ENCODE assay signal across 8 cellular contexts in genomic region chr3:13895155-13896105, GRCh38. TPM values are rescaled to one million over a fixed set of nuclear protein-coding genes. Genes with fewer than 3 reads are reported as not detected.
DNase-seq lines count a peak whose midpoint lies in the region; ATAC-seq and TF ChIP-seq lines count a peak whose summit lies in the region.

No MANE protein-coding gene starts in this region.

- DNase-seq in CD14-positive monocyte (ENCODE audit: low spot score) = peak; percentile 83
- DNase-seq in OCI-M1 (lab: John Stamatoyannopoulos, UW) = peak; percentile 75
- DNase-seq in fibroblast of lung (ENCODE audit: low read depth in 2 of 2) = peak; percentile 78 to 80
- DNase-seq in naive thymus-derived CD4-positive, alpha-beta T cell = peak; percentile 85 to 95 (median 93)
- peak; percentile 93 for DNase-seq in stimulated activated CD8-positive, alpha-beta memory T cell treated with anti-CD3 and anti-CD28 coated beads, Interleukin-7, amount 100 ng/mL, for 48 hours (ENCODE audit: extremely low read depth in 1 of 2, low read depth in 1 of 2)

- peak overlapping the region; percentile 37 for H3K9ac ChIP-seq in fibroblast of lung (ENCODE audit: insufficient read depth, low read length)

- H3K4me3 Mint-ChIP-seq in CD14-positive monocyte = peak overlapping the region; percentile 90 to 95
- H3K4me3 Mint-ChIP-seq in activated T-helper 17 cell treated with anti-CD3 and anti-CD28 coated beads, Interleukin-2, amount 50 U/mL, for 72 hours = peak overlapping the region; percentile 96
- H3K4me3 Mint-ChIP-seq in naive thymus-derived CD4-positive, alpha-beta T cell = peak overlapping the region; percentile 67 to 94 (median 90)

- peak overlapping the region; percentile 67 for H2AFZ ChIP-seq in fibroblast of lung (ENCODE audit: low read length)

- CTCF ChIA-PET in naive thymus-derived CD4-positive, alpha-beta T cell (lab: Charles Lee) = interaction anchor here (0.6 to 5.6 kb wide), 14 partner anchors 10 to 756 kb away, joined by 3 to 26 read pairs (median 6); partner anchors contain the start of gene WNT7A

- POLR2A ChIA-PET in naive thymus-derived CD4-positive, alpha-beta T cell (lab: Charles Lee) = interaction anchor here (0.8 to 2.9 kb wide), 10 partner anchors 9 to 985 kb away, joined by 3 to 13 read pairs (median 4); partner anchors contain the start of genes CHCHD4, LSM3, TMEM43 and XPC

- intact Hi-C loops in CD14-positive monocyte (cut with micrococcal nuclease) = loop anchor here (5.0 to 10.0 kb wide), 3 partner anchors 227 to 579 kb away; partner anchors contain the start of genes CHCHD4 (in 2 of the 2) and TMEM43 (in 1 of the 2)
- intact Hi-C loops in naive thymus-derived CD4-positive, alpha-beta T cell (cut with micrococcal nuclease) = loop anchor here (1.0 to 10.0 kb wide), 23 partner anchors 15 to 1309 kb away; partner anchors contain the start of genes CCDC174 (in 2 of the 2), CHCHD4 (in 2 of the 2), LSM3 (in 2 of the 2) and SLC6A6 (in 2 of the 2)

- TF ChIP-seq CTCF in CD14-positive monocyte (IDR thresholded peaks at IDR 0.05) (no peak), fibroblast of lung (conservative IDR thresholded peaks at IDR 0.05 in 1 of 2, IDR thresholded peaks at IDR 0.05 in 1 of 2; ENCODE audit: low read depth in 1 of 2, low read length in 2 of 2) (no peak)

- H3K27ac ChIP-seq in fibroblast of lung (ENCODE audit: insufficient read depth, low read length) = peak overlapping the region; percentile 27
- H3K27ac ChIP-seq in naive thymus-derived CD4-positive, alpha-beta T cell (ENCODE audit: low read depth, low read length) = peak overlapping the region; percentile 94

- H3K27me3 Mint-ChIP-seq in CD14-positive monocyte (ENCODE audit: low read depth in 3 of 3) = peaks cover 21 to 32% (median 27%) of the 10 kb centered on the region in 3 donors
- no peaks in the 10 kb centered on the region for H3K27me3 Mint-ChIP-seq in activated T-helper 17 cell treated with anti-CD3 and anti-CD28 coated beads, Interleukin-2, amount 50 U/mL, for 72 hours
- H3K27me3 Mint-ChIP-seq in naive thymus-derived CD4-positive, alpha-beta T cell = peaks cover 0 to 9% (median 0%) of the 10 kb centered on the region in 5 donors

- H3K36me3 Mint-ChIP-seq in CD14-positive monocyte = no peaks in the 10 kb centered on the region
- H3K36me3 Mint-ChIP-seq in activated T-helper 17 cell treated with anti-CD3 and anti-CD28 coated beads, Interleukin-2, amount 50 U/mL, for 72 hours (ENCODE audit: low read depth) = no peaks in the 10 kb centered on the region
- H3K36me3 Mint-ChIP-seq in naive thymus-derived CD4-positive, alpha-beta T cell = peaks cover 11 to 30% (median 13%) of the 10 kb centered on the region in 5 donors

- peaks cover 10 to 33% (median 26%) of the 10 kb centered on the region in 7 donors for H3K9me3 Mint-ChIP-seq in CD14-positive monocyte
- peaks cover 10% of the 10 kb centered on the region for H3K9me3 Mint-ChIP-seq in activated T-helper 17 cell treated with anti-CD3 and anti-CD28 coated beads, Interleukin-2, amount 50 U/mL, for 72 hours
- peaks cover 7 to 57% (median 18%) of the 10 kb centered on the region in 11 donors for H3K9me3 Mint-ChIP-seq in naive thymus-derived CD4-positive, alpha-beta T cell

- peak overlapping the region; percentile 54 to 66 (median 63) for H3K4me3 ChIP-seq in fibroblast of lung (replicated peaks in 1 of 4; ENCODE audit: control extremely low read depth in 1 of 4, insufficient read depth in 1 of 4, low read depth in 3 of 4, low read length in 4 of 4)
- peak overlapping the region; percentile 84 for H3K4me3 ChIP-seq in naive thymus-derived CD4-positive, alpha-beta T cell (ENCODE audit: low read length)

- H3K9me3 ChIP-seq in fibroblast of lung (ENCODE audit: control insufficient read depth, insufficient read depth, low read depth, low read length) = no peaks in the 10 kb centered on the region
- peaks cover 0 to 29% (median 8%) of the 10 kb centered on the region in 3 experiments for H3K9me3 ChIP-seq in naive thymus-derived CD4-positive, alpha-beta T cell (ENCODE audit: control insufficient read depth in 2 of 3, low read length in 3 of 3)

- peak overlapping the region; percentile 57 to 86 (median 84) for H3K27ac Mint-ChIP-seq in CD14-positive monocyte
- peak overlapping the region; percentile 97 for H3K27ac Mint-ChIP-seq in activated T-helper 17 cell treated with anti-CD3 and anti-CD28 coated beads, Interleukin-2, amount 50 U/mL, for 72 hours
- H3K27ac Mint-ChIP-seq in naive thymus-derived CD4-positive, alpha-beta T cell = peak overlapping the region; percentile 79 to 95 (median 88)

- H3K4me1 ChIP-seq in fibroblast of lung (ENCODE audit: control insufficient read depth, extremely low read depth, insufficient read depth, low read length) = no peaks in the 10 kb centered on the region
- H3K4me1 ChIP-seq in naive thymus-derived CD4-positive, alpha-beta T cell (ENCODE audit: control insufficient read depth in 2 of 2, insufficient read depth in 2 of 2, low read length in 2 of 2) = peaks cover 26 to 31% of the 10 kb centered on the region in 2 donors

- ATAC-seq in GM19397 (IDR thresholded peaks at IDR 0.05; ENCODE audit: unreplicated experiment) = peak; percentile 99
- peak; percentile 99 for ATAC-seq in HG03521 (IDR thresholded peaks at IDR 0.05; ENCODE audit: unreplicated experiment)
- peak; percentile 98 for ATAC-seq in activated T-helper 17 cell treated with anti-CD3 and anti-CD28 coated beads, Interleukin-2, amount 50 U/mL, for 72 hours (replicated peaks)
- peak; percentile 97 for ATAC-seq in naive thymus-derived CD4-positive, alpha-beta T cell

- no peaks in the 10 kb centered on the region for H4K20me1 ChIP-seq in fibroblast of lung (ENCODE audit: control insufficient read depth, extremely low read depth, insufficient read depth, low read length)

- no peaks in the 10 kb centered on the region for H3K36me3 ChIP-seq in fibroblast of lung (ENCODE audit: control insufficient read depth, insufficient read depth, low read length)
- no peaks in the 10 kb centered on the region for H3K36me3 ChIP-seq in naive thymus-derived CD4-positive, alpha-beta T cell (ENCODE audit: control insufficient read depth in 2 of 3, insufficient read depth in 3 of 3, low read length in 3 of 3)

- peak overlapping the region; percentile 95 for H3K4me2 ChIP-seq in fibroblast of lung (ENCODE audit: extremely low read depth, insufficient read depth, low read length)

- H3K79me2 ChIP-seq in fibroblast of lung (ENCODE audit: control insufficient read depth, insufficient read depth, low read length) = no peaks in the 10 kb centered on the region

- peaks cover 23% of the 10 kb centered on the region for H3K4me1 Mint-ChIP-seq in CD14-positive monocyte
- peaks cover 16% of the 10 kb centered on the region for H3K4me1 Mint-ChIP-seq in activated T-helper 17 cell treated with anti-CD3 and anti-CD28 coated beads, Interleukin-2, amount 50 U/mL, for 72 hours
- H3K4me1 Mint-ChIP-seq in naive thymus-derived CD4-positive, alpha-beta T cell = peaks cover 5 to 47% (median 29%) of the 10 kb centered on the region in 7 donors

- no peaks in the 10 kb centered on the region for H3K27me3 ChIP-seq in fibroblast of lung (ENCODE audit: control insufficient read depth, insufficient read depth, low read length)
- no peaks in the 10 kb centered on the region for H3K27me3 ChIP-seq in naive thymus-derived CD4-positive, alpha-beta T cell (ENCODE audit: control insufficient read depth in 2 of 2, insufficient read depth in 2 of 2, low read length in 2 of 2)

RNA-seq across cellular contexts. Expression of gene WNT7A, which starts 15.6 kb away (rescaled TPM):
- polyA plus RNA-seq in CD14-positive monocyte = not detected
- under 1 TPM; 0.11 to 0.29 TPM for total RNA-seq in activated T-helper 17 cell treated with anti-CD3 and anti-CD28 coated beads, Interleukin-2, amount 50 U/mL, for 72 hours
- total RNA-seq in fibroblast of lung = not detected in 2 replicates
- not detected in 2 replicates for polyA plus RNA-seq in fibroblast of lung
- not detected in 2 replicates for polyA plus RNA-seq in fibroblast of lung (2012)
- polyA minus RNA-seq in fibroblast of lung (ENCODE audit: low replicate concordance) = not detected in 2 replicates
- total RNA-seq in naive thymus-derived CD4-positive, alpha-beta T cell = 10 to 100 TPM in 4 of 5 experiments, under 1 TPM in 1; 0.15 to 21.8 (median 18.8) TPM
- 1 to 10 TPM; 5.0 to 7.7 TPM for polyA plus RNA-seq in naive thymus-derived CD4-positive, alpha-beta T cell

Comparison
In these comparisons a context has a peak if more than half of its experiments do, and no peak if none do; other contexts are left out.
1. Peak in every context shown above with its lines: DNase-seq, ATAC-seq, H3K4me3 ChIP-seq and H3K27ac ChIP-seq.